18 cellular contexts compared by ENCODE assay signal in genomic region chr4:150283689-150284088, GRCh38.
DNase-seq lines count a peak whose midpoint lies in the region; TF ChIP-seq lines count a peak whose summit lies in the region.
"Had no signal": no experiment of that assay in that cellular context is flagged by ENCODE, and none has a peak within 500 bp of the region (broad histone marks: within the 10 kb centered on the region; RNA-seq: fewer than 3 reads in every experiment).

No MANE protein-coding gene starts in this region.

- H4K20me1 ChIP-seq in GM23248 (ENCODE audit: insufficient read depth): no peaks in the 10 kb centered on the region

- H3K9ac ChIP-seq in GM23248 (peak overlapping the region; percentile 73), adipocyte (ENCODE audit: low read length) (no peak overlapping the region)

- peaks cover 2% of the 10 kb centered on the region for H3K4me1 Mint-ChIP-seq in endothelial cell (ENCODE audit: unreplicated experiment)
- H3K4me1 Mint-ChIP-seq: activated B cell treated with CpG ODN at 0.5 μM for 24 hours, B cell, memory B cell had no signal

- H3K9me2 ChIP-seq in GM23248 (ENCODE audit: insufficient read depth): no peaks in the 10 kb centered on the region

- peak overlapping the region; percentile 44 for H2AFZ ChIP-seq in GM23248

- peaks cover 35% of the 10 kb centered on the region for H3F3A ChIP-seq in GM23248 (ENCODE audit: insufficient read depth)

- no peaks in the 10 kb centered on the region for H3K9me3 Mint-ChIP-seq in endothelial cell (ENCODE audit: unreplicated experiment)

- H3K36me3 ChIP-seq in GM23248 (ENCODE audit: low read depth) (no peaks in the 10 kb centered on the region), adipocyte (ENCODE audit: control insufficient read depth, insufficient read depth, low read length, severe bottlenecking) (peaks cover 6% of the 10 kb centered on the region), WERI-Rb-1 (no peaks in the 10 kb centered on the region)
- H3K36me3 ChIP-seq: ovary had no signal

- 4 to 6% methylated on average over 1 of the region's 1 CpG for WGBS in GM23248 (ENCODE audit: low coverage in 1 of 2, low lambda C conversion rate in 2 of 2, missing lambda C conversion rate in 2 of 2), 2 experiments

- peak overlapping the region; percentile 64 for H3K4me2 ChIP-seq in GM23248 (ENCODE audit: unreplicated experiment)

- no peaks in the 10 kb centered on the region for H3K27me3 Mint-ChIP-seq in endothelial cell (ENCODE audit: unreplicated experiment)
- H3K27me3 Mint-ChIP-seq: activated B cell treated with CpG ODN at 0.5 μM for 24 hours, B cell, brain, memory B cell had no signal

- no peaks in the 10 kb centered on the region for H3K9me3 ChIP-seq in GM23248 (ENCODE audit: low read depth)
- H3K9me3 ChIP-seq in adipocyte (ENCODE audit: control insufficient read depth, low read length): no peaks in the 10 kb centered on the region
- H3K9me3 ChIP-seq in WERI-Rb-1 (ENCODE audit: severe bottlenecking): no peaks in the 10 kb centered on the region
- H3K9me3 ChIP-seq: ovary, upper lobe of left lung had no signal

- no peak overlapping the region for H3K27ac Mint-ChIP-seq in endothelial cell (ENCODE audit: unreplicated experiment)
- H3K27ac Mint-ChIP-seq: activated B cell treated with CpG ODN at 0.5 μM for 24 hours, B cell, brain, memory B cell had no signal

- H3K27me3 ChIP-seq in GM23248 (replicated peaks; ENCODE audit: insufficient read depth): no peaks in the 10 kb centered on the region
- no peaks in the 10 kb centered on the region for H3K27me3 ChIP-seq in adipocyte (replicated peaks; ENCODE audit: control insufficient read depth, insufficient read depth, low read length)
- H3K27me3 ChIP-seq in WERI-Rb-1 (ENCODE audit: insufficient read depth, low read depth, severe bottlenecking): no peaks in the 10 kb centered on the region
- H3K27me3 ChIP-seq: ovary, upper lobe of left lung had no signal

- peak; percentile 81 for DNase-seq in A172 (ENCODE audit: low spot score)
- DNase-seq in GM23248: peak; percentile 89
- peak; percentile 90 for DNase-seq in adipocyte (ENCODE audit: low read depth)
- peak; percentile 83 to 90 for DNase-seq in foreskin fibroblast
- DNase-seq in endothelial cell (ENCODE audit: low spot score): no peak
- DNase-seq in WERI-Rb-1: no peak
- no peak for DNase-seq in activated CD4-positive, alpha-beta T cell treated with anti-CD3 and anti-CD28 coated beads, Interleukin-2, amount 50 U/mL, for 48 hours
- no peak for DNase-seq in NCI-H2171 (lab: John Stamatoyannopoulos, UW)
- DNase-seq: activated B cell treated with CpG ODN at 0.5 μM for 24 hours; activated T-cell treated with anti-CD3 and anti-CD28 coated beads, Interleukin-2, amount 50 U/mL, for 1 hour; NCI-H1436 treated with DMSO at 0.1 percent for 48 hours; ovary; stimulated activated CD4-positive, alpha-beta T cell treated with anti-CD3 and anti-CD28 coated beads, Interleukin-15, amount 100 ng/mL, for 24 hours had no signal

- H3K4me3 Mint-ChIP-seq in endothelial cell (ENCODE audit: unreplicated experiment): no peak overlapping the region
- H3K4me3 Mint-ChIP-seq: activated B cell treated with CpG ODN at 0.5 μM for 24 hours, B cell, brain, memory B cell had no signal

- H3K27ac ChIP-seq in GM23248: peak overlapping the region; percentile 89
- no peak overlapping the region for H3K27ac ChIP-seq in WERI-Rb-1
- H3K27ac ChIP-seq: ovary, SK-N-MC, upper lobe of left lung had no signal

- H3K4me1 ChIP-seq in GM23248 (ENCODE audit: insufficient read depth) (peaks cover 37% of the 10 kb centered on the region), adipocyte (ENCODE audit: control insufficient read depth, insufficient read depth, low read length) (peaks cover 16% of the 10 kb centered on the region)
- H3K4me1 ChIP-seq: upper lobe of left lung had no signal

- no peaks in the 10 kb centered on the region for H3K79me2 ChIP-seq in GM23248 (ENCODE audit: insufficient read depth)

- in situ Hi-C loops in GM23248 (cut with MboI): no loop called here

- H3K36me3 Mint-ChIP-seq in endothelial cell (ENCODE audit: low read depth, unreplicated experiment): peaks cover 3% of the 10 kb centered on the region

- H3K4me3 ChIP-seq in GM23248 (peak overlapping the region; percentile 39), adipocyte (ENCODE audit: low read length) (no peak overlapping the region), foreskin fibroblast (ENCODE audit: low read depth in 1 of 2, low read length in 2 of 2) (no peak overlapping the region), WERI-Rb-1 (ENCODE audit: low read depth, low read length) (no peak overlapping the region)
- H3K4me3 ChIP-seq: ovary, SK-N-MC, upper lobe of left lung had no signal

- TF ChIP-seq CTCF in foreskin fibroblast (IDR thresholded peaks at IDR 0.05; ENCODE audit: low read depth, low read length): no peak
- TF ChIP-seq CTCF in endothelial cell (IDR thresholded peaks at IDR 0.05; ENCODE audit: unreplicated experiment): no peak
- TF ChIP-seq CTCF in WERI-Rb-1 (IDR thresholded peaks at IDR 0.05; ENCODE audit: low read depth, low read length): no peak

Comparison
In these comparisons a context has a peak if more than half of its experiments do, and no peak if none do; other contexts are left out.
1. DNase-seq: peak in A172 (single experiment), GM23248 (single experiment), adipocyte (single experiment) and foreskin fibroblast (2 of 2); none in endothelial cell (single experiment), WERI-Rb-1 (single experiment), activated CD4-positive, alpha-beta T cell treated with anti-CD3 and anti-CD28 coated beads, Interleukin-2, amount 50 U/mL, for 48 hours (0 of 2) and NCI-H2171 (single experiment).